Comparison of ENCODE assay signal across 8 cellular contexts in genomic region chr5:131640043-131640856, GRCh38. TPM values are rescaled to one million over a fixed set of nuclear protein-coding genes. Genes with fewer than 3 reads are reported as not detected.
DNase-seq lines count a peak whose midpoint lies in the region; ATAC-seq and TF ChIP-seq lines count a peak whose summit lies in the region.

No MANE protein-coding gene starts in this region.

- 0 out of 2 replicates have a peak overlapping the region, but pooled peaks have one; percentile 18 for H3K4me3 ChIP-seq in DOHH2 (ENCODE audit: low read length)
- H3K4me3 ChIP-seq in neural progenitor cell = no peak overlapping the region
- no peak overlapping the region for H3K4me3 ChIP-seq in coronary artery
- H3K4me3 ChIP-seq in sigmoid colon = no peak overlapping the region
- H3K4me3 ChIP-seq in H7 (ENCODE audit: insufficient read depth, low read depth, low read length) = no peak overlapping the region

- WGBS in sigmoid colon, 2 donors = 59 to 75% methylated on average over 5 of the region's 5 CpGs

- H3K4me2 ChIP-seq in DOHH2 (ENCODE audit: low read length) = peak overlapping the region; percentile 32
- no peak overlapping the region for H3K4me2 ChIP-seq in neural progenitor cell

- no peaks in the 10 kb centered on the region for H3K9me3 Mint-ChIP-seq in neural progenitor cell

- H3K36me3 ChIP-seq in DOHH2 (ENCODE audit: control insufficient read depth, low read length) (peaks cover 11% of the 10 kb centered on the region; the same call in 1 of the 2 replicates), neural progenitor cell (peaks cover 4% of the 10 kb centered on the region), sigmoid colon (peaks cover 0 to 24% (median 3%) of the 10 kb centered on the region in 4 donors), H7 (replicated peaks; ENCODE audit: control insufficient read depth, insufficient read depth, low read length) (no peaks in the 10 kb centered on the region)

- no peak for TF ChIP-seq EP300 in sigmoid colon (IDR thresholded peaks at IDR 0.05)

- peaks cover 12% of the 10 kb centered on the region for H3F3A ChIP-seq in DOHH2 (ENCODE audit: control insufficient read depth, insufficient read depth)
- H3F3A ChIP-seq in neural progenitor cell (ENCODE audit: low read depth) = peaks cover 19% of the 10 kb centered on the region

- no peaks in the 10 kb centered on the region for H3K9me3 ChIP-seq in DOHH2 (ENCODE audit: control insufficient read depth, insufficient read depth, low read length)
- no peaks in the 10 kb centered on the region for H3K9me3 ChIP-seq in neural progenitor cell (ENCODE audit: low read depth)
- no peaks in the 10 kb centered on the region for H3K9me3 ChIP-seq in sigmoid colon

- intact Hi-C loops in sigmoid colon (cut with DNase I) = no loop called here

- H3K36me3 Mint-ChIP-seq in neural progenitor cell = peaks cover 3% of the 10 kb centered on the region

- H3K9me2 ChIP-seq in DOHH2 (replicated peaks; ENCODE audit: control insufficient read depth, low read length) = no peaks in the 10 kb centered on the region

- ATAC-seq in HG03378 (IDR thresholded peaks at IDR 0.05; ENCODE audit: unreplicated experiment) = peak; percentile 42

- peaks cover 3% of the 10 kb centered on the region for H3K79me2 ChIP-seq in DOHH2 (ENCODE audit: control insufficient read depth, low read length)
- H3K79me2 ChIP-seq in neural progenitor cell (ENCODE audit: low read depth) = no peaks in the 10 kb centered on the region

- no peaks in the 10 kb centered on the region for H4K20me1 ChIP-seq in DOHH2 (ENCODE audit: control insufficient read depth, insufficient read depth, low read depth, low read length)
- H4K20me1 ChIP-seq in neural progenitor cell (ENCODE audit: low read depth) = no peaks in the 10 kb centered on the region

- peaks cover 8% of the 10 kb centered on the region for H3K4me1 Mint-ChIP-seq in neural progenitor cell

- no peaks in the 10 kb centered on the region for H3K27me3 ChIP-seq in DOHH2 (ENCODE audit: control insufficient read depth, low read length)
- no peaks in the 10 kb centered on the region for H3K27me3 ChIP-seq in neural progenitor cell
- no peaks in the 10 kb centered on the region for H3K27me3 ChIP-seq in sigmoid colon
- H3K27me3 ChIP-seq in H7 (ENCODE audit: control insufficient read depth, insufficient read depth, low read length) = no peaks in the 10 kb centered on the region

- no peak overlapping the region for H2AFZ ChIP-seq in neural progenitor cell (replicated peaks)

- H3K27ac Mint-ChIP-seq in neural progenitor cell = no peak overlapping the region

- H3K4me1 ChIP-seq in DOHH2 (ENCODE audit: control insufficient read depth, low read length) (peaks cover 49% of the 10 kb centered on the region), neural progenitor cell (peaks cover 7% of the 10 kb centered on the region), sigmoid colon (peaks cover 2 to 10% (median 7%) of the 10 kb centered on the region in 4 donors)

- no peaks in the 10 kb centered on the region for H3K27me3 Mint-ChIP-seq in neural progenitor cell (ENCODE audit: insufficient read depth, low read depth)

- no peak for TF ChIP-seq POLR2A in sigmoid colon (IDR thresholded peaks at IDR 0.05)

- no peak overlapping the region for H3K9ac ChIP-seq in neural progenitor cell

- TF ChIP-seq CTCF in DOHH2 (IDR thresholded peaks at IDR 0.05; ENCODE audit: low read depth, low read length, poor library complexity, severe bottlenecking) (no peak), neural progenitor cell (IDR thresholded peaks at IDR 0.05) (no peak), coronary artery (IDR thresholded peaks at IDR 0.05) (no peak), sigmoid colon (IDR thresholded peaks at IDR 0.05) (no peak)

- H3K27ac ChIP-seq in DOHH2 (ENCODE audit: low read depth, low read length) = peak overlapping the region; percentile 34
- no peak overlapping the region for H3K27ac ChIP-seq in neural progenitor cell
- H3K27ac ChIP-seq in coronary artery = no peak overlapping the region
- H3K27ac ChIP-seq in sigmoid colon = no peak overlapping the region

- DNase-seq in activated T-cell treated with anti-CD3 and anti-CD28 coated beads for 48 hours (ENCODE audit: low read depth) (peak; percentile 45), neural progenitor cell (ENCODE audit: low spot score) (peak; percentile 42), coronary artery (ENCODE audit: low spot score) (no peak), sigmoid colon (no peak), H7 (no peak)
- no peak for DNase-seq in effector CD4-positive, alpha-beta T cell

- H3K4me3 Mint-ChIP-seq in neural progenitor cell = no peak overlapping the region

RNA-seq across cellular contexts. Expression of gene RAPGEF6, which starts 5.2 kb away (rescaled TPM):
- 15.4 and 18.1 TPM in 2 replicates for total RNA-seq in neural progenitor cell (ENCODE audit: low replicate concordance)
- total RNA-seq in sigmoid colon = 10 to 100 TPM; 16.1 to 30.5 (median 18.6) TPM
- 1 to 10 TPM; 1.8 to 8.0 (median 2.1) TPM for polyA plus RNA-seq in sigmoid colon
- total RNA-seq in H7 (2014; rRNA removed; shearing (Covaris generic)) = 6.1 and 11.7 TPM in 2 replicates

Comparison
In these comparisons a context has a peak if more than half of its experiments do, and no peak if none do; other contexts are left out.
1. DNase-seq: peak in activated T-cell treated with anti-CD3 and anti-CD28 coated beads for 48 hours (single experiment) and neural progenitor cell (single experiment); none in coronary artery (single experiment), sigmoid colon (single experiment), H7 (single experiment) and effector CD4-positive, alpha-beta T cell (single experiment).